16 cellular contexts compared by ENCODE assay signal in genomic region chr2:163269375-163270021, GRCh38.
A peak's percentile ranks its signal among the peaks of the same experiment; 100 is the strongest.
DNase-seq lines count a peak whose midpoint lies in the region; ATAC-seq, FAIRE-seq and TF ChIP-seq lines count a peak whose summit lies in the region.
"Had no signal": no experiment of that assay in that cellular context is flagged by ENCODE, and none has a peak within 500 bp of the region (broad histone marks: within the 10 kb centered on the region; RNA-seq: fewer than 3 reads in every experiment).

No MANE protein-coding gene starts in this region.

- peaks cover 16% of the 10 kb centered on the region; the same call in 1 of the 2 replicates for H3K9me3 ChIP-seq in HepG2 (ENCODE audit: low read length)
- H3K9me3 ChIP-seq in right lobe of liver: no peaks in the 10 kb centered on the region
- peaks cover 6% of the 10 kb centered on the region for H3K9me3 ChIP-seq in aorta (ENCODE audit: control insufficient read depth, low read length)

- in situ Hi-C loops in HepG2 (cut with HindIII; ENCODE audit: extremely low pct_ligation_motif_present, low pct_unique_long_range_greater_than_20kb): no loop called here

- no peak for TF ChIP-seq RAD21 in HepG2 (CRISPR knock-in tag; IDR thresholded peaks at IDR 0.05)

- no TSS peak for BruUV-seq in HepG2 (replicated peaks; lab: Mats Ljungman, UMichigan)

- no peak for TF ChIP-seq POLR2A in HepG2 (IDR thresholded peaks at IDR 0.05; ENCODE audit: insufficient read depth in 1 of 2, low read depth in 2 of 2, low read length in 2 of 2)
- TF ChIP-seq POLR2A in right lobe of liver (IDR thresholded peaks at IDR 0.05): no peak

- H3K36me3 ChIP-seq in HepG2 (replicated peaks in 1 of 2; ENCODE audit: control insufficient read depth in 1 of 2, insufficient read depth in 2 of 2, low read length in 2 of 2) (no peaks in the 10 kb centered on the region), right lobe of liver (no peaks in the 10 kb centered on the region), aorta (ENCODE audit: control insufficient read depth in 1 of 2, insufficient read depth in 2 of 2, low read length in 1 of 2) (no peaks in the 10 kb centered on the region)

- peaks cover 1% of the 10 kb centered on the region for H3K36me3 Mint-ChIP-seq in mesothelial cell of epicardium
- H3K36me3 Mint-ChIP-seq: CD4-positive, alpha-beta memory T cell had no signal

- H3K27ac Mint-ChIP-seq in mesothelial cell of epicardium: no peak overlapping the region
- H3K27ac Mint-ChIP-seq: B cell; CD4-positive, alpha-beta memory T cell; GM23338; H9 had no signal

- FAIRE-seq in HepG2 (lab: Jason Lieb, UNC): no peak
- FAIRE-seq: GM12878, GM18507 had no signal

- TF ChIP-seq CTCF in HepG2 (CRISPR knock-in tag; IDR thresholded peaks at IDR 0.05) (no peak), right lobe of liver (IDR thresholded peaks at IDR 0.05) (no peak), fibroblast of the aortic adventitia (IDR thresholded peaks at IDR 0.05; ENCODE audit: insufficient read depth, low read length) (no peak), mesothelial cell of epicardium (IDR thresholded peaks at IDR 0.05; ENCODE audit: unreplicated experiment) (no peak)

- peaks cover 22% of the 10 kb centered on the region for H3K9me3 Mint-ChIP-seq in mesothelial cell of epicardium

- H3K27me3 ChIP-seq in HepG2 (ENCODE audit: control insufficient read depth in 1 of 2, insufficient read depth in 2 of 2, low read length in 2 of 2) (no peaks in the 10 kb centered on the region), right lobe of liver (no peaks in the 10 kb centered on the region), aorta (ENCODE audit: control insufficient read depth in 1 of 2, insufficient read depth in 2 of 2, low read length in 1 of 2) (no peaks in the 10 kb centered on the region)

- H3K4me3 Mint-ChIP-seq in mesothelial cell of epicardium: no peak overlapping the region
- H3K4me3 Mint-ChIP-seq: B cell; CD4-positive, alpha-beta memory T cell; GM23338; H9 had no signal

- H3K4me1 ChIP-seq in HepG2 (ENCODE audit: insufficient read depth, low read length) (no peaks in the 10 kb centered on the region), right lobe of liver (no peaks in the 10 kb centered on the region), aorta (ENCODE audit: control insufficient read depth in 1 of 2, insufficient read depth in 2 of 2, low read length in 2 of 2) (no peaks in the 10 kb centered on the region)

- no peak overlapping the region for H3K4me2 ChIP-seq in HepG2 (ENCODE audit: low read depth, low read length)
- H3K4me2 ChIP-seq: GM23338 had no signal

- CTCF ChIA-PET in HepG2 (lab: Yijun Ruan, JAX; ENCODE audit: low intra/inter-chr PET ratio, low total read pairs): no interaction called here

- no peaks in the 10 kb centered on the region for H3K4me1 Mint-ChIP-seq in mesothelial cell of epicardium
- H3K4me1 Mint-ChIP-seq: B cell; CD4-positive, alpha-beta memory T cell; GM23338; H9 had no signal

- POLR2A ChIA-PET in HepG2 (lab: Yijun Ruan, JAX): no interaction called here

- ATAC-seq in HepG2 (no peak), right lobe of liver (no peak), aorta (ENCODE audit: low FRiP score) (no peak)
- ATAC-seq: GM12878, GM23338 had no signal

- H3K27me3 Mint-ChIP-seq in mesothelial cell of epicardium (ENCODE audit: low read depth): peaks cover 2% of the 10 kb centered on the region
- H3K27me3 Mint-ChIP-seq: B cell; CD4-positive, alpha-beta memory T cell had no signal

- DNase-seq in HepG2 (ENCODE audit: low spot score) (no peak), right lobe of liver (no peak), astrocyte of the hippocampus (ENCODE audit: low read depth, low spot score) (peak; percentile 5), fibroblast of the aortic adventitia (ENCODE audit: low read depth) (peak; percentile 32), mesothelial cell of epicardium (ENCODE audit: low spot score in 2 of 2, unreplicated experiment in 2 of 2) (no peak), aorta (no peak), NCI-H146 (lab: John Stamatoyannopoulos, UW) (no peak)
- DNase-seq: 8988T; C1 segment of cervical spinal cord; CD4-positive, alpha-beta memory T cell; DMS79; H9 had no signal

- H3K9ac ChIP-seq in HepG2 (ENCODE audit: insufficient read depth, low read depth, low read length): no peak overlapping the region

- no peak overlapping the region for H3K4me3 ChIP-seq in HepG2 (replicated peaks in 1 of 3; ENCODE audit: insufficient read depth in 1 of 3, low read depth in 2 of 3, low read length in 3 of 3)
- no peak overlapping the region for H3K4me3 ChIP-seq in right lobe of liver
- no peak overlapping the region for H3K4me3 ChIP-seq in fibroblast of the aortic adventitia (ENCODE audit: low read depth, low read length)
- no peak overlapping the region for H3K4me3 ChIP-seq in aorta (ENCODE audit: low read length in 2 of 2)
- H3K4me3 ChIP-seq: GM12878, GM23338 had no signal

- H2AFZ ChIP-seq in HepG2 (ENCODE audit: low read length): no peak overlapping the region
- H2AFZ ChIP-seq: GM23338 had no signal

- WGBS in HepG2 (ENCODE audit: low lambda C conversion rate): 27% methylated on average over 9 of the region's 9 CpGs
- 71% methylated on average over 9 of the region's 9 CpGs for WGBS in right lobe of liver (ENCODE audit: insufficient coverage, low coverage, low lambda C conversion rate, missing lambda C conversion rate)
- 51 to 53% methylated on average over 9 of the region's 9 CpGs for WGBS in aorta, 2 donors

- intact Hi-C loops in HepG2 (cut with micrococcal nuclease; ENCODE audit: unreplicated experiment): no loop called here
- intact Hi-C loops in right lobe of liver (cut with DNase I): no loop called here
- intact Hi-C loops in aorta (cut with DNase I): no loop called here

- TF ChIP-seq EP300 in HepG2 (IDR thresholded peaks at IDR 0.05; ENCODE audit: low read depth in 2 of 2, low read length in 2 of 2) (no peak), HepG2 (CRISPR knock-in tag; IDR thresholded peaks at IDR 0.05; ENCODE audit: borderline replicate concordance) (no peak)

- no peak overlapping the region for H3K27ac ChIP-seq in HepG2 (ENCODE audit: extremely low read length, insufficient read depth, low read length)
- no peak overlapping the region for H3K27ac ChIP-seq in right lobe of liver
- no peak overlapping the region for H3K27ac ChIP-seq in aorta (ENCODE audit: low read depth in 1 of 2, low read length in 2 of 2)

- H3K79me2 ChIP-seq in HepG2 (ENCODE audit: insufficient read depth, low read length): no peaks in the 10 kb centered on the region

- H4K20me1 ChIP-seq in HepG2 (ENCODE audit: insufficient read depth, low read length): no peaks in the 10 kb centered on the region

TF ChIP-seq in HepG2, 621 proteins besides CTCF, POLR2A, EP300 and RAD21:
- TF ChIP-seq MEIS1 (CRISPR knock-in tag; IDR thresholded peaks at IDR 0.05; ENCODE audit: borderline replicate concordance) (no peak), CEBPB (IDR thresholded peaks at IDR 0.05; ENCODE audit: borderline replicate concordance, low read depth, low read length) (peak; percentile 81), ZNF407 (CRISPR knock-in tag; IDR thresholded peaks at IDR 0.05; ENCODE audit: not compliant biosample characterization) (no peak), MZF1 (CRISPR knock-in tag; IDR thresholded peaks at IDR 0.05; ENCODE audit: borderline replicate concordance) (no peak)

Comparison
In these comparisons a context has a peak if more than half of its experiments do, and no peak if none do; other contexts are left out.
1. DNase-seq: peak in astrocyte of the hippocampus (single experiment) and fibroblast of the aortic adventitia (single experiment); none in HepG2 (single experiment), right lobe of liver (0 of 3), mesothelial cell of epicardium (0 of 2), aorta (0 of 2) and NCI-H146 (single experiment).